ENCODE assay signal across 17 cellular contexts in the genomic region with DNA sequence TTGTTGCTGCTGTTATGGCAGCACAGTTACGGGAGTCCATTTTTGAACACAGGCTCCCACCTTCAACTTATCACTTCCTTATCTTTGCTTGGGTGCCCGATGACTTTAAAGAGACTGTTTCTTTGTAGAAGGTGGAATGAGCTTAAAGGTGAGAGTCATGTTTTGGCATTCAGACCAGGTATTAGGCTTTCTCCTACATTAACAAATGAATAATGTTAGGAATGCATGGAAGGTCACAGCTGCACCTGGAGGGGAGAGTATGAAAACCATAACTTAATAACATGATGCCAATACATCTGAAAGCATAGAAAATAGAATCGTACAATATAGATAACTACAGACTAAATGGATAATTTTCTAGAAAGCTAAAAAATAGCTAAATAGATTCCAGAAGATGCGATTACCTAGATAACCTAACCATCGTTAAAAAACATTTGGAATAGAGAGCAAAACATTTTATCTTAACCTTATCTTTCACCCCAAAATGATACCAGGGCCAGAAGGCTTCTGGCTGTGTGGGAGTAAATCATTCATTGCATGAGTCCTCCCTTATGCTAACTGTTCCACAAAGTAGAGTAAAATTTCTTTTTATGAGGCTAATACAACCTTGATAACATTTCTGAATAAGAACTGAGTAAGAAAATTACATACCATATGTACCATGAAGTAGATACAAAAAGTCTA.
DNase-seq lines count a peak whose midpoint lies in the region; FAIRE-seq and TF ChIP-seq lines count a peak whose summit lies in the region.
"Had no signal": no experiment of that assay in that cellular context is flagged by ENCODE, and none has a peak within 500 bp of the region (broad histone marks: within the 10 kb centered on the region; RNA-seq: fewer than 3 reads in every experiment).

No MANE protein-coding gene starts in this region.

- no peak overlapping the region for H3K18ac ChIP-seq in H1 (ENCODE audit: extremely low read depth, low read length)

- no peak for DNase-seq in activated naive CD4-positive, alpha-beta T cell treated with anti-CD3 and anti-CD28 coated beads, Interleukin-2, amount 10 ng/mL, durations not matched to agents 7 days and 5 days
- no peak for DNase-seq in activated naive CD4-positive, alpha-beta T cell treated with anti-CD3 and anti-CD28 coated beads, Interleukin-2, amount 50 U/mL, for 16 hours
- DNase-seq in H1 (ENCODE audit: low read depth in 1 of 2, low spot score in 2 of 2) (no peak), immature natural killer cell (no peak), erythroblast (lab: John Stamatoyannopoulos, UW) (no peak), NCI-H2227 (lab: John Stamatoyannopoulos, UW; ENCODE audit: unreplicated experiment) (no peak), KG1 (lab: John Stamatoyannopoulos, UW) (no peak)
- DNase-seq: Caco-2; CD8-positive, alpha-beta memory T cell; DND-41; GF-D8 had no signal

- no peak overlapping the region for H3K23ac ChIP-seq in H1 (ENCODE audit: insufficient read length)

- no peak overlapping the region for H2AFZ ChIP-seq in H1 (ENCODE audit: low read length)

- no peak overlapping the region for H2BK20ac ChIP-seq in H1 (ENCODE audit: low read length)

- H2AK5ac ChIP-seq in H1 (ENCODE audit: low read depth, low read length) = no peak overlapping the region

- no peak overlapping the region; the same call in 1 of the 2 replicates for H2BK12ac ChIP-seq in H1 (ENCODE audit: low read depth, low read length)

- no peak overlapping the region for H3K56ac ChIP-seq in H1 (replicated peaks; ENCODE audit: insufficient read length, low read depth, low read length)

- H3K27ac ChIP-seq in H1 (ENCODE audit: low read depth, low read length) (peak overlapping the region; percentile 35; the same call in 1 of the 2 replicates), iPS-20b (ENCODE audit: low read length) (no peak overlapping the region)
- H3K27ac ChIP-seq: 22Rv1 had no signal

- peak; percentile 60 for FAIRE-seq in H1 (lab: Jason Lieb, UNC)
- FAIRE-seq: GM19239, H54, K562 had no signal

- H3K9ac ChIP-seq in H1 (replicated peaks in 1 of 4; ENCODE audit: extremely low read depth in 1 of 4, low read depth in 3 of 4, low read length in 3 of 4) = no peak overlapping the region; a peak in 1 of 7 replicates
- H3K9ac ChIP-seq in iPS-20b (ENCODE audit: low read depth, low read length) = peak overlapping the region; percentile 46; the same call in 1 of the 2 replicates

- no peak overlapping the region for H2BK120ac ChIP-seq in H1 (replicated peaks; ENCODE audit: low read depth, low read length)

- no peaks in the 10 kb centered on the region for H3K79me2 ChIP-seq in H1 (ENCODE audit: control insufficient read depth in 1 of 2, insufficient read depth in 2 of 2, low read length in 2 of 2)

- peaks cover 12 to 22% of the 10 kb centered on the region in 2 experiments; a peak in 3 of 4 replicates for H3K9me3 ChIP-seq in H1 (ENCODE audit: insufficient read depth in 2 of 2, low read depth in 1 of 2, low read length in 1 of 2)
- H3K9me3 ChIP-seq in iPS-20b (ENCODE audit: insufficient read depth, low read depth, low read length) = peaks cover 14% of the 10 kb centered on the region; the same call in 1 of the 2 replicates
- H3K9me3 ChIP-seq: Caco-2 had no signal

- H4K5ac ChIP-seq in H1 (ENCODE audit: insufficient read length, low read depth, low read length) = peak overlapping the region; percentile 46

- H3K14ac ChIP-seq in H1 (ENCODE audit: insufficient read length) = no peak overlapping the region

- CTCF ChIA-PET in activated naive CD4-positive, alpha-beta T cell treated with anti-CD3 and anti-CD28 coated beads, Interleukin-2, amount 10 ng/mL, durations not matched to agents 7 days and 5 days (lab: Charles Lee) = no interaction called here
- CTCF ChIA-PET in H1 (lab: Charles Lee; ENCODE audit: partially characterized antibody) = interaction anchor here (0.7 to 0.8 kb wide), 2 partner anchors 9 to 182 kb away, joined by 3 read pairs; no protein-coding TSS in a partner anchor

- no peaks in the 10 kb centered on the region; a peak in 1 of 7 replicates for H3K27me3 ChIP-seq in H1 (replicated peaks in 1 of 4; ENCODE audit: control insufficient read depth in 3 of 4, extremely low read depth in 1 of 4, insufficient read depth in 3 of 4, low read length in 3 of 4)
- no peaks in the 10 kb centered on the region for H3K27me3 ChIP-seq in iPS-20b (ENCODE audit: insufficient read depth, low read length)

- no peak for TF ChIP-seq CTCF in H1 (IDR thresholded peaks at IDR 0.05; ENCODE audit: control extremely low read depth in 1 of 3, insufficient read depth in 1 of 3, low read depth in 1 of 3, low read length in 3 of 3)

- H3K4me1 Mint-ChIP-seq in activated naive CD4-positive, alpha-beta T cell treated with anti-CD3 and anti-CD28 coated beads, Interleukin-2, amount 10 ng/mL, durations not matched to agents 7 days and 5 days = no peaks in the 10 kb centered on the region
- H3K4me1 Mint-ChIP-seq in immature natural killer cell = no peaks in the 10 kb centered on the region
- H3K4me1 Mint-ChIP-seq: CD14-positive monocyte; CD8-positive, alpha-beta memory T cell had no signal

- H3K79me1 ChIP-seq in H1 (ENCODE audit: low read depth, low read length) = no peaks in the 10 kb centered on the region

- H2BK5ac ChIP-seq in H1 (ENCODE audit: low read depth, low read length) = peak overlapping the region; percentile 76; the same call in 1 of the 2 replicates

- no peak overlapping the region for H2BK15ac ChIP-seq in H1 (ENCODE audit: low read length)

- no peak overlapping the region for H4K91ac ChIP-seq in H1 (replicated peaks; ENCODE audit: insufficient read length, low read length)

- 62% methylated on average over 5 of the region's 5 CpGs; no CpG with 5 or more reads in 1 of the 2 experiments for WGBS in H1 (ENCODE audit: extremely low coverage in 1 of 2, insufficient coverage in 1 of 2, insufficient read length in 1 of 2, insufficient replicate concordance in 2 of 2, low coverage in 1 of 2, low lambda C conversion rate in 2 of 2, missing lambda C conversion rate in 1 of 2), 2 experiments

- POLR2A ChIA-PET in H1 (lab: Charles Lee; ENCODE audit: partially characterized antibody) = interaction anchor here (1.0 to 1.9 kb wide), 7 partner anchors 9 to 128 kb away, joined by 3 to 8 read pairs (median 4); no protein-coding TSS in a partner anchor

- peak overlapping the region in 1 of 2 experiments; percentile 24; a peak in 1 of 4 replicates for H3K4me2 ChIP-seq in H1 (ENCODE audit: insufficient read depth in 1 of 2, low read depth in 2 of 2, low read length in 2 of 2)

- H3K4me3 ChIP-seq in H1 (ENCODE audit: extremely low read depth in 1 of 4, insufficient read depth in 2 of 4, low read depth in 3 of 4, low read length in 4 of 4) (peak overlapping the region in 1 of 4 experiments; percentile 2; a peak in 1 of 8 replicates), iPS-20b (ENCODE audit: low read length) (no peak overlapping the region)
- H3K4me3 ChIP-seq: K562 had no signal

- TF ChIP-seq EP300 in H1 (IDR thresholded peaks at IDR 0.05; ENCODE audit: borderline replicate concordance in 1 of 2, low read depth in 2 of 2, low read length in 2 of 2) = no peak

- no peak overlapping the region for H4K8ac ChIP-seq in H1 (ENCODE audit: extremely low read depth, insufficient read depth, low read length)

- H3K23me2 ChIP-seq in H1 (ENCODE audit: low read depth, low read length) = no peaks in the 10 kb centered on the region

- H3K36me3 ChIP-seq in H1 (ENCODE audit: control insufficient read depth in 2 of 4, insufficient read depth in 4 of 4, low read length in 3 of 4) (peaks cover 0 to 20% (median 4%) of the 10 kb centered on the region in 4 experiments; a peak in 4 of 8 replicates), iPS-20b (ENCODE audit: insufficient read depth, low read depth, low read length) (peaks cover 8% of the 10 kb centered on the region; the same call in 1 of the 2 replicates)

- no peaks in the 10 kb centered on the region for H3K9me3 Mint-ChIP-seq in activated naive CD4-positive, alpha-beta T cell treated with anti-CD3 and anti-CD28 coated beads, Interleukin-2, amount 10 ng/mL, durations not matched to agents 7 days and 5 days
- peaks cover 2 to 14% (median 4%) of the 10 kb centered on the region in 6 donors for H3K9me3 Mint-ChIP-seq in immature natural killer cell

- no peaks in the 10 kb centered on the region for H3K27me3 Mint-ChIP-seq in activated naive CD4-positive, alpha-beta T cell treated with anti-CD3 and anti-CD28 coated beads, Interleukin-2, amount 10 ng/mL, durations not matched to agents 7 days and 5 days
- peaks cover 0 to 7% (median 2%) of the 10 kb centered on the region in 3 donors for H3K27me3 Mint-ChIP-seq in immature natural killer cell (ENCODE audit: low read depth in 3 of 3)

- H4K20me1 ChIP-seq in H1 (replicated peaks in 1 of 2; ENCODE audit: control insufficient read depth in 1 of 2, insufficient read depth in 2 of 2, low read length in 2 of 2) = no peaks in the 10 kb centered on the region

- TF ChIP-seq RAD21 in H1 (IDR thresholded peaks at IDR 0.05 in 1 of 2, conservative IDR thresholded peaks at IDR 0.05 in 1 of 2; ENCODE audit: low read depth in 2 of 2, low read length in 2 of 2) = no peak

- H3K27ac Mint-ChIP-seq in activated naive CD4-positive, alpha-beta T cell treated with anti-CD3 and anti-CD28 coated beads, Interleukin-2, amount 10 ng/mL, durations not matched to agents 7 days and 5 days = peak overlapping the region; percentile 16
- no peak overlapping the region for H3K27ac Mint-ChIP-seq in immature natural killer cell
- H3K27ac Mint-ChIP-seq: CD14-positive monocyte; CD8-positive, alpha-beta memory T cell had no signal

- H3K4me1 ChIP-seq in H1 (replicated peaks in 1 of 4; ENCODE audit: control insufficient read depth in 3 of 4, insufficient read depth in 4 of 4, low read length in 3 of 4) (peaks cover 0 to 4% (median 0%) of the 10 kb centered on the region in 4 experiments; a peak in 1 of 7 replicates), iPS-20b (ENCODE audit: insufficient read depth, low read length) (peaks cover 17% of the 10 kb centered on the region; the same call in 1 of the 2 replicates)
- H3K4me1 ChIP-seq: Caco-2 had no signal

- H3K4me3 Mint-ChIP-seq in activated naive CD4-positive, alpha-beta T cell treated with anti-CD3 and anti-CD28 coated beads, Interleukin-2, amount 10 ng/mL, durations not matched to agents 7 days and 5 days = no peak overlapping the region
- H3K4me3 Mint-ChIP-seq in immature natural killer cell = no peak overlapping the region
- H3K4me3 Mint-ChIP-seq: CD14-positive monocyte; CD8-positive, alpha-beta memory T cell had no signal

- peak in 1 of 2 experiments; percentile 69; a peak in 2 of 3 replicates for TF ChIP-seq POLR2A in H1 (IDR thresholded peaks at IDR 0.05; ENCODE audit: control extremely low read depth in 1 of 2, low read depth in 2 of 2, low read length in 2 of 2)
- TF ChIP-seq POLR2A in erythroblast (IDR thresholded peaks at IDR 0.05; ENCODE audit: low read length) = no peak

- H3K4ac ChIP-seq in H1 (replicated peaks; ENCODE audit: insufficient read length, low read depth, low read length) = no peak overlapping the region

- no peaks in the 10 kb centered on the region for H3K36me3 Mint-ChIP-seq in activated naive CD4-positive, alpha-beta T cell treated with anti-CD3 and anti-CD28 coated beads, Interleukin-2, amount 10 ng/mL, durations not matched to agents 7 days and 5 days
- H3K36me3 Mint-ChIP-seq in immature natural killer cell = no peaks in the 10 kb centered on the region
- H3K36me3 Mint-ChIP-seq: CD14-positive monocyte; CD8-positive, alpha-beta memory T cell had no signal
